ENCODE assay signal across 7 cellular contexts in genomic region chr16:9238346-9238745, GRCh38.
"Had no signal": no experiment of that assay in that cellular context is flagged by ENCODE, and none has a peak within 500 bp of the region (broad histone marks: within the 10 kb centered on the region; RNA-seq: fewer than 3 reads in every experiment).

No MANE protein-coding gene starts in this region.

- H3K9me3 Mint-ChIP-seq: HFFc6 had no signal

- DNase-seq: H7, HFFc6, KBM-7 had no signal

- H3K4me3 Mint-ChIP-seq: GM23338, HFFc6, IgD-negative memory B cell had no signal

- H3K4me1 Mint-ChIP-seq: GM23338, IgD-negative memory B cell had no signal

- ATAC-seq: GM23338, HCT116, HepG2 had no signal

- H3K27ac Mint-ChIP-seq: GM23338, HFFc6, IgD-negative memory B cell had no signal

- H3K36me3 Mint-ChIP-seq: IgD-negative memory B cell had no signal
